Comparison of ENCODE assay signal across 7 cellular contexts in genomic region chr11:11016943-11017342, GRCh38.
"Had no signal": no experiment of that assay in that cellular context is flagged by ENCODE, and none has a peak within 500 bp of the region (broad histone marks: within the 10 kb centered on the region; RNA-seq: fewer than 3 reads in every experiment).

No MANE protein-coding gene starts in this region.

- H3K9ac ChIP-seq: KMS-11 had no signal

- FAIRE-seq: HTR-8/SVneo had no signal

- H3K27ac Mint-ChIP-seq: IgD-negative memory B cell had no signal

- H3K36me3 Mint-ChIP-seq: IgD-negative memory B cell had no signal

- H3K4me3 Mint-ChIP-seq: IgD-negative memory B cell had no signal

- H3K9me3 Mint-ChIP-seq: IgD-negative memory B cell had no signal

- DNase-seq: IMR-90, KBM-7, KG1 had no signal

- H3K27ac ChIP-seq: HL-60, KMS-11 had no signal

- H3K4me2 ChIP-seq: KMS-11 had no signal
